Comparison of ENCODE assay signal across 17 cellular contexts in the genomic region with DNA sequence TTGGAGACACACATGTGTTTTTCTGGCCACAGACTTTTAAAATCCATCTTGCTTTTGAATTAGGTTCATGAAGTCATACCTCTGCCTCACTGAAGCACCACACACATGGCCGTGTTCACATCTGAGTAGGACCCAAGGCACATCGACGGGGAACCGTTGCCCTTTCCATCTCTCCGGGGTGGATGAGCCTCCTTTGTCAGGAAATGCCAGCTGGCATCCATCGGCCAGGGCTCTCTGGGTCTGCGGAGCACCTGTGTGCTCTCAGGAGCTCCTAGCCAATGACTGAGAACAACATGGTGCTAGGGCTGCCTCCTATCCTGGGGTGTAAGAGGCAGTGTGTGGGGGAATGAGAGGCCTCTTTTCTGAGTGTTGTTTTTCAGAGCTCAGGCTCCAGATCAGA. TPM values are rescaled to one million over a fixed set of nuclear protein-coding genes. Genes with fewer than 3 reads are reported as not detected.
DNase-seq lines count a peak whose midpoint lies in the region; FAIRE-seq and TF ChIP-seq lines count a peak whose summit lies in the region.
"Had no signal": no experiment of that assay in that cellular context is flagged by ENCODE, and none has a peak within 500 bp of the region (broad histone marks: within the 10 kb centered on the region; RNA-seq: fewer than 3 reads in every experiment).

No MANE protein-coding gene starts in this region.

- H3K4me3 ChIP-seq in bronchial epithelial cell (ENCODE audit: low read depth, low read length) (no peak overlapping the region), esophagus muscularis mucosa (no peak overlapping the region), vagina (no peak overlapping the region), colonic mucosa (no peak overlapping the region)
- H3K4me3 ChIP-seq: GM12878, GM23248 had no signal

- no peaks in the 10 kb centered on the region for H3K36me3 Mint-ChIP-seq in osteocyte (ENCODE audit: unreplicated experiment)
- H3K36me3 Mint-ChIP-seq: CD4-positive, alpha-beta memory T cell had no signal

- H3K9me3 ChIP-seq in esophagus muscularis mucosa, result no peaks in the 10 kb centered on the region
- no peaks in the 10 kb centered on the region for H3K9me3 ChIP-seq in vagina
- no peaks in the 10 kb centered on the region for H3K9me3 ChIP-seq in colonic mucosa

- TF ChIP-seq CTCF in bronchial epithelial cell (IDR thresholded peaks at IDR 0.05; ENCODE audit: insufficient read depth, low read length, severe bottlenecking) (no peak), esophagus muscularis mucosa (IDR thresholded peaks at IDR 0.05) (no peak), osteocyte (IDR thresholded peaks at IDR 0.05) (no peak), vagina (IDR thresholded peaks at IDR 0.05) (no peak), colonic mucosa (IDR thresholded peaks at IDR 0.05) (no peak)

- peak; percentile 28 for FAIRE-seq in bronchial epithelial cell (lab: Jason Lieb, UNC)
- FAIRE-seq: A204.1, GM12878, GM18507, H54 had no signal

- no peaks in the 10 kb centered on the region for H3K4me1 Mint-ChIP-seq in osteocyte (ENCODE audit: unreplicated experiment)
- H3K4me1 Mint-ChIP-seq: B cell; CD4-positive, alpha-beta memory T cell had no signal

- H3K27ac Mint-ChIP-seq in osteocyte (ENCODE audit: unreplicated experiment), result no peak overlapping the region
- H3K27ac Mint-ChIP-seq: B cell; CD4-positive, alpha-beta memory T cell had no signal

- H3K4me1 ChIP-seq in esophagus muscularis mucosa (no peaks in the 10 kb centered on the region), vagina (no peaks in the 10 kb centered on the region), colonic mucosa (no peaks in the 10 kb centered on the region)

- no peak for TF ChIP-seq POLR2A in esophagus muscularis mucosa (IDR thresholded peaks at IDR 0.05; ENCODE audit: low read depth)
- no peak for TF ChIP-seq POLR2A in vagina (IDR thresholded peaks at IDR 0.05)

- H3K27ac ChIP-seq in esophagus muscularis mucosa (replicated peaks in 1 of 4) (no peak overlapping the region), vagina (no peak overlapping the region), colonic mucosa (no peak overlapping the region)
- H3K27ac ChIP-seq: GM23248 had no signal

- no peaks in the 10 kb centered on the region for H3K9me3 Mint-ChIP-seq in osteocyte (ENCODE audit: unreplicated experiment)

- no peak for DNase-seq in bronchial epithelial cell (ENCODE audit: low read depth)
- DNase-seq in esophagus muscularis mucosa (ENCODE audit: extremely low spot score), result peak; percentile 62
- DNase-seq in osteocyte (ENCODE audit: extremely low spot score, unreplicated experiment), result peak; percentile 34
- DNase-seq in vagina (ENCODE audit: extremely low spot score in 2 of 2), result peak; percentile 40 to 61
- DNase-seq in NCI-H2171 (lab: John Stamatoyannopoulos, UW), result no peak
- no peak for DNase-seq in colonic mucosa
- no peak for DNase-seq in superior temporal gyrus (ENCODE audit: extremely low spot score)
- DNase-seq: C1 segment of cervical spinal cord; CD4-positive, alpha-beta memory T cell; DMS79; GM23248 had no signal

- no peak for TF ChIP-seq EP300 in esophagus muscularis mucosa (IDR thresholded peaks at IDR 0.05)

- H3K36me3 ChIP-seq in bronchial epithelial cell (ENCODE audit: control insufficient read depth, insufficient read depth, low read length), result no peaks in the 10 kb centered on the region
- no peaks in the 10 kb centered on the region for H3K36me3 ChIP-seq in esophagus muscularis mucosa
- no peaks in the 10 kb centered on the region for H3K36me3 ChIP-seq in vagina
- H3K36me3 ChIP-seq in colonic mucosa, result no peaks in the 10 kb centered on the region

- H3K27me3 ChIP-seq in bronchial epithelial cell (ENCODE audit: control insufficient read depth, insufficient read depth, low read length) (peaks cover 2% of the 10 kb centered on the region), esophagus muscularis mucosa (peaks cover 0 to 5% (median 0%) of the 10 kb centered on the region in 4 donors), vagina (no peaks in the 10 kb centered on the region), colonic mucosa (no peaks in the 10 kb centered on the region)

- 91% methylated on average over 7 of the region's 7 CpGs for WGBS in esophagus muscularis mucosa

- H3K9ac ChIP-seq in colonic mucosa (ENCODE audit: low read depth in 2 of 2, low read length in 2 of 2), result no peak overlapping the region
- H3K9ac ChIP-seq: GM23248 had no signal

- peaks cover 5% of the 10 kb centered on the region for H3K27me3 Mint-ChIP-seq in osteocyte (ENCODE audit: unreplicated experiment)

- H3K4me3 Mint-ChIP-seq in osteocyte (ENCODE audit: unreplicated experiment), result no peak overlapping the region
- H3K4me3 Mint-ChIP-seq: B cell; CD4-positive, alpha-beta memory T cell had no signal

- intact Hi-C loops in esophagus muscularis mucosa (cut with DNase I) (no loop called here), vagina (cut with DNase I) (no loop called here), colonic mucosa (cut with DNase I) (no loop called here)

RNA-seq across cellular contexts. Expression of a gene that starts 24.5 kb away (rescaled TPM):
- under 0.01 TPM in 2 replicates for total RNA-seq in bronchial epithelial cell
- 10 to 100 TPM; 37.1 to 87.8 (median 54.1) TPM for total RNA-seq in esophagus muscularis mucosa
- total RNA-seq in osteocyte, result 0.43 and 0.63 TPM in 2 replicates
- total RNA-seq in vagina, result 1.7 TPM
- 1 to 10 TPM; 2.3 TPM for total RNA-seq in colonic mucosa
- total RNA-seq: G401, GM23248 had no signal

Comparison
In these comparisons a context has a peak if more than half of its experiments do, and no peak if none do; other contexts are left out.
1. DNase-seq: peak in esophagus muscularis mucosa (single experiment), osteocyte (single experiment) and vagina (2 of 2); none in bronchial epithelial cell (single experiment), NCI-H2171 (single experiment), colonic mucosa (single experiment) and superior temporal gyrus (single experiment).
2. RNA of a gene that starts 24.5 kb away (total RNA-seq): 37.1 to 87.8 TPM in esophagus muscularis mucosa; 2.3 TPM in colonic mucosa, 1.7 TPM in vagina (single experiment), 0.43 to 0.63 TPM in osteocyte and under 0.01 TPM in bronchial epithelial cell; every median in the first group is over 10 times any median in the second.